28 cellular contexts compared by ENCODE assay signal in the genomic region with DNA sequence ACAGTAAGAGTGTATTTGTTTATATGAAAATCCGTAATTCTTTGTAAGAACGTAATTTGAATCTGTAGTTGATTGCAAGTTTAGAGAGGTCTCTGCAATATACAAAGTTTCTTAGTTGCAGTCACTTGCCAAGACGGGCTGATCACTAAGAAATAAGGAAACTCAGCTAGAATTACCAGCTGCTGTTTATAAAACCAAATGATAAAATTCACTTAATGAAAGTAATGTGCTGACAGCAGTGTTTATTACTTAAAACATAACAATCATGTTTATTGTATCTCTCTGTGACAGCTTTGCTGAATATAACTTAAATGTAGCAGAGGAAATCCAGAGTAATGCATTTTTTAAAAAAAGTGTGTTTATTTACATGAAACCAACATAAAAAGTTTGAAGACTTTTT.
"Had no signal": no experiment of that assay in that cellular context is flagged by ENCODE, and none has a peak within 500 bp of the region (broad histone marks: within the 10 kb centered on the region; RNA-seq: fewer than 3 reads in every experiment).

No MANE protein-coding gene starts in this region.

- H3K4me3 ChIP-seq: adrenal gland, body of pancreas, coronary artery, left ventricle myocardium inferior, lung, mucosa of descending colon, skin epidermis, testis, transverse colon had no signal

- H3K36me3 ChIP-seq: adrenal gland, left ventricle myocardium inferior, transverse colon had no signal

- H3K4me1 ChIP-seq: left ventricle myocardium inferior, testis had no signal

- H3K9me3 ChIP-seq: adrenal gland, body of pancreas, left ventricle myocardium inferior, mucosa of descending colon, testis, transverse colon had no signal

- H3K27me3 ChIP-seq: adrenal gland, body of pancreas, testis, transverse colon had no signal

- DNase-seq: activated CD4-positive, alpha-beta T cell treated with anti-CD3 and anti-CD28 coated beads for 4 hours; activated CD4-positive, alpha-beta T cell treated with anti-CD3 and anti-CD28 coated beads, Interleukin-2, amount 50 U/mL, for 4 hours; activated effector memory CD4-positive, alpha-beta T cell treated with Interleukin-2 at 50 U/mL for 16 hours; activated naive CD4-positive, alpha-beta T cell treated with Interleukin-2 at 50 U/mL for 16 hours; activated T-cell treated with anti-CD3 and anti-CD28 coated beads for 4 hours; adrenal gland; aorta; body of pancreas; effector memory CD8-positive, alpha-beta T cell; glutamatergic neuron; islet precursor cell; left ventricle myocardium inferior; mucosa of descending colon; stimulated activated CD4-positive, alpha-beta T cell treated with anti-CD3 and anti-CD28 coated beads, Interleukin-12 subunit alpha, Interleukin-12 subunit beta, amount 100 ng/mL, for 4 hours; stimulated activated CD4-positive, alpha-beta T cell treated with anti-CD3 and anti-CD28 coated beads, Interleukin-4, amount 100 ng/mL, for 1 hour; stimulated activated naive CD8-positive, alpha-beta T cell treated with anti-CD3 and anti-CD28 coated beads, Interleukin-15, Interleukin-2, amounts not matched to agents 100 U/mL and 50 U/mL, for 24 hours; T-helper 9 cell; testis; transverse colon had no signal

- ATAC-seq: body of pancreas; effector memory CD8-positive, alpha-beta T cell; mucosa of descending colon; natural killer cell treated with Interleukin-12 subunit alpha and Interleukin-12 subunit beta and Interleukin-15 and Interleukin-18, amount 100 ng/mL, for 72 hours; sciatic nerve; stimulated activated naive CD8-positive, alpha-beta T cell treated with anti-CD3 and anti-CD28 coated beads, Interleukin-15, Interleukin-2, amounts not matched to agents 100 U/mL and 50 U/mL, for 24 hours had no signal

- FAIRE-seq: endothelial cell of umbilical vein, frontal cortex, TTC549 had no signal

- H3K27ac ChIP-seq: adrenal gland, body of pancreas, coronary artery, left ventricle myocardium inferior, skin epidermis, testis, transverse colon, VCaP had no signal
